20 cellular contexts compared by ENCODE assay signal in the genomic region with DNA sequence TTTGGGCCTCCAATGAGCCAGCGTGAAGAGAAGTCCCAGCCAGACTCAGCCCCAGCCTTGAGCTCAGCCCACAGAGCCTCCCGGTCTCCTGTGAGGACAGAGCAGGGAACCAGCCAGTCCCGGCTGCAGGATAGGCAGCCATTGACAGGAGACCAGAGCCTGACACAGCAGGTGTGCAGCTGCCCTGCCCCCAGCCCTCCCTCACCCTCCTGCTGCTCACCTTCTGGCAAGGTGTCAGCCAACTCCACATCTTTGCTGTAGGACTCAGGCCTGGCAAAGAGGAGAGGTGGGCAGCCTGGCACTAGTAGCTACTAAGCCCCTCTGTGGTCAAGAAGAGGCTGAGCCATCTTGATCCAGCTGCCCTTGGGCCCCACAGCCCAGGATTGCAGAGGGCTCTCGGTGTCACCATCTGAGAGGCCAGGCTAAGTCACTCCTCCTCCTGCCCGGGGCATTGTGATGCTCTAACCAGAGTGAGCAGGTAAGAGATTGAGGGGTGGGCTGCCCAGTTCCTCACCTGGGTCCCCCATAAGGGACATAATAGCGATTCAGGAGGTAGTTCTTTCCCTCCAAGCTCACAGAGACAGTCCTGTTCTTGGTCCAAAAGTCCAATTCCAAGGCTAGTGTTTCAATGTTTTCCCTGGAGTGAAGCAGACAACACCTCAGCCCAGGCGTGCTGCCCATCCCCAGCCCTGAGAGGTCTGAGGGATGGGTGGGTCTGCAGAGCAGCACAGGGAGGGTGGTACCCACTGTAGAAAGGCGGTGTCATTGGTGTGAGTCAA. TPM values are rescaled to one million over a fixed set of nuclear protein-coding genes. Genes with fewer than 3 reads are reported as not detected.
A peak's percentile ranks its signal among the peaks of the same experiment; 100 is the strongest.
DNase-seq lines count a peak whose midpoint lies in the region; ATAC-seq, FAIRE-seq and TF ChIP-seq lines count a peak whose summit lies in the region.
"Had no signal": no experiment of that assay in that cellular context is flagged by ENCODE, and none has a peak within 500 bp of the region (broad histone marks: within the 10 kb centered on the region; RNA-seq: fewer than 3 reads in every experiment).

No MANE protein-coding gene starts in this region.

- POLR2A ChIA-PET in HepG2 (lab: Yijun Ruan, JAX) (interaction anchor here (1.2 to 3.2 kb wide), 4 partner anchors 13 to 40 kb away, joined by 5 to 15 read pairs (median 9); a partner anchor contains a TSS), H1 (lab: Charles Lee; ENCODE audit: partially characterized antibody) (interaction anchor here (0.9 to 16.1 kb wide), 13 partner anchors 11 to 269 kb away, joined by 3 to 271 read pairs (median 4); a partner anchor contains a TSS)

- H3K4ac ChIP-seq in H1 (replicated peaks; ENCODE audit: insufficient read length, low read depth, low read length), result no peak overlapping the region

- H3K23ac ChIP-seq in H1 (ENCODE audit: insufficient read length), result no peak overlapping the region

- H3K14ac ChIP-seq in H1 (ENCODE audit: insufficient read length), result no peak overlapping the region

- H3K36me3 ChIP-seq in HepG2 (replicated peaks in 1 of 2; ENCODE audit: control insufficient read depth in 1 of 2, insufficient read depth in 2 of 2, low read length in 2 of 2), result peaks cover under 1 to 1% of the 10 kb centered on the region in 2 experiments; a peak in 3 of 5 replicates
- no peaks in the 10 kb centered on the region for H3K36me3 ChIP-seq in right lobe of liver
- H3K36me3 ChIP-seq in H1 (ENCODE audit: control insufficient read depth in 2 of 4, insufficient read depth in 4 of 4, low read length in 3 of 4), result peaks cover 0 to 6% (median 1%) of the 10 kb centered on the region in 4 experiments; a peak in 4 of 8 replicates
- peaks cover 0 to 21% (median 12%) of the 10 kb centered on the region in 4 donors for H3K36me3 ChIP-seq in upper lobe of left lung
- H3K36me3 ChIP-seq: SJCRH30 had no signal

- no TSS peak for BruUV-seq in HepG2 (replicated peaks; lab: Mats Ljungman, UMichigan)

- FAIRE-seq in HepG2 (lab: Jason Lieb, UNC) (no peak), H1 (lab: Jason Lieb, UNC) (no peak)

- H3K79me2 ChIP-seq in HepG2 (ENCODE audit: insufficient read depth, low read length), result no peaks in the 10 kb centered on the region
- H3K79me2 ChIP-seq in H1 (ENCODE audit: control insufficient read depth in 1 of 2, insufficient read depth in 2 of 2, low read length in 2 of 2), result no peaks in the 10 kb centered on the region

- no peak overlapping the region for H3K27ac Mint-ChIP-seq in activated T-helper 2 cell treated with anti-CD3 and anti-CD28 coated beads, Interferon-gamma antibody, Interleukin-2, Interleukin-4, amounts not matched to agents 10 μg/mL and 5 μg/mL and 100 μg/mL, durations not matched to agents 14 hours and 24 hours and 36 hours
- H3K27ac Mint-ChIP-seq: activated naive CD8-positive, alpha-beta T cell treated with anti-CD3 and anti-CD28 coated beads, Interleukin-2, amount 10 ng/mL, durations not matched to agents 7 days and 5 days; activated T-helper 1 cell treated with anti-CD3 and anti-CD28 coated beads, Interleukin-12 subunit alpha, Interleukin-12 subunit beta, Interleukin-2, Interleukin-4 antibody, amounts not matched to agents 30 ng/mL and 10 ng/mL and 1 ng/mL, durations not matched to agents 14 hours and 24 hours and 36 hours; CD4-positive, alpha-beta T cell; effector memory CD8-positive, alpha-beta T cell; progenitor cell of endocrine pancreas; stimulated activated naive B cell treated with anti-CD40 and anti-IgM and Interleukin-4, amounts not matched to agents 10 μg/mL and 1 μg/mL and 100 μg/mL, for 72 hours had no signal

- no peaks in the 10 kb centered on the region; the same call in 1 of the 2 replicates for H3K23me2 ChIP-seq in H1 (ENCODE audit: low read depth, low read length)

- no peak for TF ChIP-seq RAD21 in HepG2 (CRISPR knock-in tag; IDR thresholded peaks at IDR 0.05)
- no peak for TF ChIP-seq RAD21 in H1 (IDR thresholded peaks at IDR 0.05 in 1 of 2, conservative IDR thresholded peaks at IDR 0.05 in 1 of 2; ENCODE audit: low read depth in 2 of 2, low read length in 2 of 2)

- ATAC-seq in HepG2 (peak; percentile 9; the same call in 2 of the 3 replicates), right lobe of liver (no peak), upper lobe of left lung (ENCODE audit: low FRiP score in 2 of 2) (no peak), GM21619 (IDR thresholded peaks at IDR 0.05; ENCODE audit: unreplicated experiment) (no peak)
- ATAC-seq: effector memory CD8-positive, alpha-beta T cell; stimulated activated naive B cell treated with anti-CD40 and anti-IgM and Interleukin-4, amounts not matched to agents 10 μg/mL and 1 μg/mL and 100 μg/mL, for 72 hours had no signal

- H3K27me3 ChIP-seq in HepG2 (ENCODE audit: control insufficient read depth in 1 of 2, insufficient read depth in 2 of 2, low read length in 2 of 2) (no peaks in the 10 kb centered on the region), right lobe of liver (no peaks in the 10 kb centered on the region), H1 (replicated peaks in 1 of 4; ENCODE audit: control insufficient read depth in 3 of 4, extremely low read depth in 1 of 4, insufficient read depth in 3 of 4, low read length in 3 of 4) (no peaks in the 10 kb centered on the region), upper lobe of left lung (no peaks in the 10 kb centered on the region)
- H3K27me3 ChIP-seq: SJCRH30 had no signal

- no peaks in the 10 kb centered on the region for H3K9me3 ChIP-seq in HepG2 (ENCODE audit: low read length)
- H3K9me3 ChIP-seq in right lobe of liver, result no peaks in the 10 kb centered on the region
- no peaks in the 10 kb centered on the region for H3K9me3 ChIP-seq in H1 (ENCODE audit: insufficient read depth in 2 of 2, low read depth in 1 of 2, low read length in 1 of 2)
- no peaks in the 10 kb centered on the region for H3K9me3 ChIP-seq in upper lobe of left lung
- H3K9me3 ChIP-seq: SJCRH30 had no signal

- H3K18ac ChIP-seq in H1 (ENCODE audit: extremely low read depth, low read length), result no peak overlapping the region

- H3K4me2 ChIP-seq in HepG2 (ENCODE audit: low read depth, low read length) (peak overlapping the region; percentile 64), H1 (ENCODE audit: insufficient read depth in 1 of 2, low read depth in 2 of 2, low read length in 2 of 2) (no peak overlapping the region)

- CTCF ChIA-PET in HepG2 (lab: Yijun Ruan, JAX; ENCODE audit: low intra/inter-chr PET ratio, low total read pairs), result interaction anchor here (2.3 to 3.6 kb wide), 3 partner anchors 18 to 66 kb away, joined by 7 to 49 read pairs (median 23); a partner anchor contains a TSS
- CTCF ChIA-PET in H1 (lab: Charles Lee; ENCODE audit: partially characterized antibody), result interaction anchor here (1.0 to 8.5 kb wide), 19 partner anchors 9 to 313 kb away, joined by 3 to 89 read pairs (median 11); a partner anchor contains a TSS

- H3K56ac ChIP-seq in H1 (replicated peaks; ENCODE audit: insufficient read length, low read depth, low read length), result no peak overlapping the region

- intact Hi-C loops in HepG2 (cut with micrococcal nuclease; ENCODE audit: unreplicated experiment), result loop anchor here (1.0 kb wide), 1 partner anchor 12 kb away; no protein-coding TSS in a partner anchor
- intact Hi-C loops in right lobe of liver (cut with DNase I), result no loop called here
- intact Hi-C loops in activated T-helper 2 cell treated with anti-CD3 and anti-CD28 coated beads, Interferon-gamma antibody, Interleukin-2, Interleukin-4, amounts not matched to agents 10 μg/mL and 5 μg/mL and 100 μg/mL, durations not matched to agents 14 hours and 24 hours and 36 hours (cut with micrococcal nuclease), result no loop called here

- H2BK15ac ChIP-seq in H1 (ENCODE audit: low read length), result peak overlapping the region; percentile 72; the same call in 1 of the 2 replicates

- DNase-seq in HepG2 (ENCODE audit: low spot score) (peak; percentile 24), right lobe of liver (no peak), NCI-H2196 treated with DMSO at 0.1 percent for 48 hours (lab: John Stamatoyannopoulos, UW; ENCODE audit: unreplicated experiment) (peak; percentile 16), H1 (ENCODE audit: low read depth in 1 of 2, low spot score in 2 of 2) (no peak), upper lobe of left lung (peak; percentile 20 to 43), C1 segment of cervical spinal cord (lab: John Stamatoyannopoulos, UW) (no peak)
- no peak for DNase-seq in activated T-helper 2 cell treated with anti-CD3 and anti-CD28 coated beads, Interferon-gamma antibody, Interleukin-2, Interleukin-4, amounts not matched to agents 10 μg/mL and 5 μg/mL and 100 μg/mL, durations not matched to agents 14 hours and 24 hours and 36 hours (ENCODE audit: low spot score)
- DNase-seq: activated naive CD8-positive, alpha-beta T cell treated with anti-CD3 and anti-CD28 coated beads, Interleukin-2, amount 10 ng/mL, durations not matched to agents 7 days and 5 days; CD4-positive, alpha-beta T cell; effector memory CD8-positive, alpha-beta T cell; KBM-7; NCI-H2081 treated with DMSO at 0.1 percent for 48 hours; SJCRH30; stimulated activated naive B cell treated with anti-CD40 and anti-IgM and Interleukin-4, amounts not matched to agents 10 μg/mL and 1 μg/mL and 100 μg/mL, for 72 hours; T-helper 1 cell had no signal

- TF ChIP-seq POLR2A in HepG2 (IDR thresholded peaks at IDR 0.05; ENCODE audit: insufficient read depth in 1 of 2, low read depth in 2 of 2, low read length in 2 of 2), result no peak
- TF ChIP-seq POLR2A in right lobe of liver (IDR thresholded peaks at IDR 0.05), result no peak
- TF ChIP-seq POLR2A in H1 (IDR thresholded peaks at IDR 0.05; ENCODE audit: control extremely low read depth in 1 of 2, low read depth in 2 of 2, low read length in 2 of 2), result no peak
- no peak for TF ChIP-seq POLR2A in upper lobe of left lung (IDR thresholded peaks at IDR 0.05)

- in situ Hi-C loops in HepG2 (cut with HindIII; ENCODE audit: extremely low pct_ligation_motif_present, low pct_unique_long_range_greater_than_20kb), result no loop called here

- H3K27ac ChIP-seq in HepG2 (ENCODE audit: extremely low read length, insufficient read depth, low read length) (no peak overlapping the region), right lobe of liver (no peak overlapping the region), H1 (ENCODE audit: low read depth, low read length) (no peak overlapping the region), upper lobe of left lung (no peak overlapping the region)
- H3K27ac ChIP-seq: SJCRH30 had no signal

- H2BK120ac ChIP-seq in H1 (replicated peaks; ENCODE audit: low read depth, low read length), result no peak overlapping the region

- TF ChIP-seq EP300 in HepG2 (IDR thresholded peaks at IDR 0.05; ENCODE audit: low read depth in 2 of 2, low read length in 2 of 2) (no peak), HepG2 (CRISPR knock-in tag; IDR thresholded peaks at IDR 0.05; ENCODE audit: borderline replicate concordance) (no peak), H1 (IDR thresholded peaks at IDR 0.05; ENCODE audit: borderline replicate concordance in 1 of 2, low read depth in 2 of 2, low read length in 2 of 2) (no peak), upper lobe of left lung (IDR thresholded peaks at IDR 0.05) (no peak)

- H4K91ac ChIP-seq in H1 (replicated peaks; ENCODE audit: insufficient read length, low read length), result no peak overlapping the region

- no peak overlapping the region for H4K5ac ChIP-seq in H1 (ENCODE audit: insufficient read length, low read depth, low read length)

- H3K9me3 Mint-ChIP-seq in activated T-helper 2 cell treated with anti-CD3 and anti-CD28 coated beads, Interferon-gamma antibody, Interleukin-2, Interleukin-4, amounts not matched to agents 10 μg/mL and 5 μg/mL and 100 μg/mL, durations not matched to agents 14 hours and 24 hours and 36 hours, result no peaks in the 10 kb centered on the region
- H3K9me3 Mint-ChIP-seq: activated naive CD8-positive, alpha-beta T cell treated with anti-CD3 and anti-CD28 coated beads, Interleukin-2, amount 10 ng/mL, durations not matched to agents 7 days and 5 days; activated T-helper 1 cell treated with anti-CD3 and anti-CD28 coated beads, Interleukin-12 subunit alpha, Interleukin-12 subunit beta, Interleukin-2, Interleukin-4 antibody, amounts not matched to agents 30 ng/mL and 10 ng/mL and 1 ng/mL, durations not matched to agents 14 hours and 24 hours and 36 hours; CD4-positive, alpha-beta T cell; effector memory CD8-positive, alpha-beta T cell; stimulated activated naive B cell treated with anti-CD40 and anti-IgM and Interleukin-4, amounts not matched to agents 10 μg/mL and 1 μg/mL and 100 μg/mL, for 72 hours had no signal

- peaks cover 35% of the 10 kb centered on the region for H3K4me1 ChIP-seq in HepG2 (ENCODE audit: insufficient read depth, low read length)
- H3K4me1 ChIP-seq in right lobe of liver, result peaks cover 0 to 9% (median 0%) of the 10 kb centered on the region in 4 donors
- peaks cover 0 to 27% (median 22%) of the 10 kb centered on the region in 4 experiments; a peak in 6 of 7 replicates for H3K4me1 ChIP-seq in H1 (replicated peaks in 1 of 4; ENCODE audit: control insufficient read depth in 3 of 4, insufficient read depth in 4 of 4, low read length in 3 of 4)
- peaks cover 5 to 15% (median 11%) of the 10 kb centered on the region in 4 donors for H3K4me1 ChIP-seq in upper lobe of left lung
- H3K4me1 ChIP-seq: SJCRH30 had no signal

- no peak overlapping the region for H4K8ac ChIP-seq in H1 (ENCODE audit: extremely low read depth, insufficient read depth, low read length)

- no peaks in the 10 kb centered on the region for H3K79me1 ChIP-seq in H1 (ENCODE audit: low read depth, low read length)

- H2AK5ac ChIP-seq in H1 (ENCODE audit: low read depth, low read length), result no peak overlapping the region

- peak overlapping the region; percentile 39; the same call in 1 of the 2 replicates for H2BK12ac ChIP-seq in H1 (ENCODE audit: low read depth, low read length)

- H3K27me3 Mint-ChIP-seq in activated T-helper 2 cell treated with anti-CD3 and anti-CD28 coated beads, Interferon-gamma antibody, Interleukin-2, Interleukin-4, amounts not matched to agents 10 μg/mL and 5 μg/mL and 100 μg/mL, durations not matched to agents 14 hours and 24 hours and 36 hours (ENCODE audit: low read depth), result no peaks in the 10 kb centered on the region
- H3K27me3 Mint-ChIP-seq: activated naive CD8-positive, alpha-beta T cell treated with anti-CD3 and anti-CD28 coated beads, Interleukin-2, amount 10 ng/mL, durations not matched to agents 7 days and 5 days; CD4-positive, alpha-beta T cell had no signal

- no peak overlapping the region for H3K4me3 Mint-ChIP-seq in activated T-helper 2 cell treated with anti-CD3 and anti-CD28 coated beads, Interferon-gamma antibody, Interleukin-2, Interleukin-4, amounts not matched to agents 10 μg/mL and 5 μg/mL and 100 μg/mL, durations not matched to agents 14 hours and 24 hours and 36 hours (ENCODE audit: low read depth)
- H3K4me3 Mint-ChIP-seq: activated naive CD8-positive, alpha-beta T cell treated with anti-CD3 and anti-CD28 coated beads, Interleukin-2, amount 10 ng/mL, durations not matched to agents 7 days and 5 days; activated T-helper 1 cell treated with anti-CD3 and anti-CD28 coated beads, Interleukin-12 subunit alpha, Interleukin-12 subunit beta, Interleukin-2, Interleukin-4 antibody, amounts not matched to agents 30 ng/mL and 10 ng/mL and 1 ng/mL, durations not matched to agents 14 hours and 24 hours and 36 hours; CD4-positive, alpha-beta T cell; effector memory CD8-positive, alpha-beta T cell; stimulated activated naive B cell treated with anti-CD40 and anti-IgM and Interleukin-4, amounts not matched to agents 10 μg/mL and 1 μg/mL and 100 μg/mL, for 72 hours had no signal

- no peaks in the 10 kb centered on the region for H4K20me1 ChIP-seq in HepG2 (ENCODE audit: insufficient read depth, low read length)
- H4K20me1 ChIP-seq in H1 (replicated peaks in 1 of 2; ENCODE audit: control insufficient read depth in 1 of 2, insufficient read depth in 2 of 2, low read length in 2 of 2), result peaks cover 2 to 6% of the 10 kb centered on the region in 2 experiments

- H2BK5ac ChIP-seq in H1 (ENCODE audit: low read depth, low read length), result no peak overlapping the region

- H3K9ac ChIP-seq in HepG2 (ENCODE audit: insufficient read depth, low read depth, low read length), result no peak overlapping the region
- H3K9ac ChIP-seq in H1 (replicated peaks in 1 of 4; ENCODE audit: extremely low read depth in 1 of 4, low read depth in 3 of 4, low read length in 3 of 4), result no peak overlapping the region

- peak overlapping the region; percentile 67; the same call in 1 of the 2 replicates for H2BK20ac ChIP-seq in H1 (ENCODE audit: low read length)

- H3K4me3 ChIP-seq in HepG2 (replicated peaks in 1 of 3; ENCODE audit: insufficient read depth in 1 of 3, low read depth in 2 of 3, low read length in 3 of 3) (peak overlapping the region in 1 of 3 experiments; percentile 34; a peak in 1 of 6 replicates), right lobe of liver (no peak overlapping the region), H1 (ENCODE audit: extremely low read depth in 1 of 4, insufficient read depth in 2 of 4, low read depth in 3 of 4, low read length in 4 of 4) (no peak overlapping the region), upper lobe of left lung (no peak overlapping the region)
- H3K4me3 ChIP-seq: lung, SJCRH30 had no signal

- 0 out of 2 replicates have a peak, but pooled peaks have one; percentile 1 for TF ChIP-seq CTCF in HepG2 (CRISPR knock-in tag; IDR thresholded peaks at IDR 0.05)
- TF ChIP-seq CTCF in right lobe of liver (IDR thresholded peaks at IDR 0.05), result no peak
- TF ChIP-seq CTCF in H1 (IDR thresholded peaks at IDR 0.05; ENCODE audit: control extremely low read depth in 1 of 3, insufficient read depth in 1 of 3, low read depth in 1 of 3, low read length in 3 of 3), result no peak
- TF ChIP-seq CTCF in upper lobe of left lung (IDR thresholded peaks at IDR 0.05), result no peak

- H2AFZ ChIP-seq in HepG2 (ENCODE audit: low read length) (no peak overlapping the region), H1 (ENCODE audit: low read length) (no peak overlapping the region)

- H3K4me1 Mint-ChIP-seq in activated T-helper 2 cell treated with anti-CD3 and anti-CD28 coated beads, Interferon-gamma antibody, Interleukin-2, Interleukin-4, amounts not matched to agents 10 μg/mL and 5 μg/mL and 100 μg/mL, durations not matched to agents 14 hours and 24 hours and 36 hours (ENCODE audit: low read depth), result peaks cover 3% of the 10 kb centered on the region

- 49% methylated on average over 4 of the region's 8 CpGs for WGBS in HepG2 (ENCODE audit: low lambda C conversion rate)
- WGBS in right lobe of liver (ENCODE audit: insufficient coverage, low coverage, low lambda C conversion rate, missing lambda C conversion rate), result 69% methylated on average over 4 of the region's 8 CpGs
- 88% methylated on average over 8 of the region's 8 CpGs; no CpG with 5 or more reads in 1 of the 2 experiments for WGBS in H1 (ENCODE audit: extremely low coverage in 1 of 2, insufficient coverage in 1 of 2, insufficient read length in 1 of 2, insufficient replicate concordance in 2 of 2, low coverage in 1 of 2, low lambda C conversion rate in 2 of 2, missing lambda C conversion rate in 1 of 2), 2 experiments
- whole genome bisulfite sequencing in upper lobe of left lung, 2 donors, result 55 to 77% methylated on average over 2 to 8 of the region's 8 CpGs

- H3K36me3 Mint-ChIP-seq in activated T-helper 2 cell treated with anti-CD3 and anti-CD28 coated beads, Interferon-gamma antibody, Interleukin-2, Interleukin-4, amounts not matched to agents 10 μg/mL and 5 μg/mL and 100 μg/mL, durations not matched to agents 14 hours and 24 hours and 36 hours (ENCODE audit: low read depth), result no peaks in the 10 kb centered on the region
- H3K36me3 Mint-ChIP-seq: activated naive CD8-positive, alpha-beta T cell treated with anti-CD3 and anti-CD28 coated beads, Interleukin-2, amount 10 ng/mL, durations not matched to agents 7 days and 5 days; stimulated activated naive B cell treated with anti-CD40 and anti-IgM and Interleukin-4, amounts not matched to agents 10 μg/mL and 1 μg/mL and 100 μg/mL, for 72 hours had no signal

RNA-seq across cellular contexts. Expression of a gene that starts 18.6 kb away (rescaled TPM):
- total RNA-seq in HepG2 (2016; rRNA removed; fragmentation: Illumina TruSeq; extraction: Trizol), result 0.46 and 0.86 TPM in 2 replicates
- total RNA-seq in HepG2 (2016; cell fraction: cytosol; rRNA removed; fragmentation: Illumina TruSeq; extraction: Trizol; ENCODE audit: low read depth), result 0.51 and 0.71 TPM in 2 replicates
- total RNA-seq in HepG2 (2016; cell fraction: insoluble cytoplasmic fraction; rRNA removed; fragmentation: Illumina TruSeq; extraction: Trizol), result 0.13 and 1.3 TPM in 2 replicates
- 0.24 and 0.59 TPM in 2 replicates for total RNA-seq in HepG2 (2016; cell fraction: membrane; rRNA removed; fragmentation: Illumina TruSeq; extraction: Trizol)
- total RNA-seq in HepG2 (2016; cell fraction: nucleus; rRNA removed; fragmentation: Illumina TruSeq; extraction: Trizol), result 1.1 and 2.0 TPM in 2 replicates
- polyA plus RNA-seq in HepG2 (2011; rRNA removed), result 0.50 and 0.53 TPM in 2 replicates
- 0.09 and 0.11 TPM in 2 replicates for polyA plus RNA-seq in HepG2 (2011; cell fraction: cytosol; rRNA removed)
- polyA plus RNA-seq in HepG2 (2011; cell fraction: nucleus; rRNA removed), result 2.1 and 2.9 TPM in 2 replicates
- polyA plus RNA-seq in HepG2 (2012), result 0.63 and 1.1 TPM in 2 replicates
- 0.17 and 0.23 TPM in 2 replicates for polyA plus RNA-seq in HepG2 (2016; cell fraction: cytosol; fragmentation: Illumina TruSeq; extraction: Trizol; ENCODE audit: low read depth)
- polyA plus RNA-seq in HepG2 (2016; cell fraction: insoluble cytoplasmic fraction; fragmentation: Illumina TruSeq; extraction: Trizol; ENCODE audit: low read depth), result 0.19 and 0.55 TPM in 2 replicates
- 0.40 and 0.50 TPM in 2 replicates for polyA plus RNA-seq in HepG2 (2016; cell fraction: membrane; fragmentation: Illumina TruSeq; extraction: Trizol; ENCODE audit: low read depth)
- polyA plus RNA-seq in HepG2 (2016; cell fraction: nucleus; fragmentation: Illumina TruSeq; extraction: Trizol; ENCODE audit: insufficient read depth, low read depth), result 2.4 and 2.9 TPM in 2 replicates
- polyA minus RNA-seq in HepG2 (2011; rRNA and poly(A)+ RNA removed; ENCODE audit: low replicate concordance), result 0.76 TPM in 1 of 2 replicates, not detected in the other
- not detected in 2 replicates for polyA minus RNA-seq in HepG2 (2011; cell fraction: cytosol; rRNA and poly(A)+ RNA removed)
- 2.3 and 3.2 TPM in 2 replicates for polyA minus RNA-seq in HepG2 (2011; cell fraction: nucleus; rRNA and poly(A)+ RNA removed)
- 1 to 10 TPM in 4 of 6 experiments, not detected in 2; 2.1 to 5.1 (median 2.9) TPM for total RNA-seq in right lobe of liver
- total RNA-seq in H1 (2021; fragmentation: NEBNext Ultra II Directional; extraction: Animal tissue kit (Norgen Biotek cat#: 25700)), result not detected in 2 replicates
- polyA plus RNA-seq in H1 (2011; rRNA removed), result 0.03 TPM in 1 of 2 replicates, not detected in the other
- polyA plus RNA-seq in H1 (2011; cell fraction: cytosol; rRNA removed), result not detected
- polyA plus RNA-seq in H1 (2011; cell fraction: nucleus; rRNA removed), result 0.20 TPM
- 0.16 to 0.46 TPM (median 0.27 TPM) in 4 replicates for polyA plus RNA-seq in H1 (2012, experiment 1 of 2)
- polyA plus RNA-seq in H1 (2012, experiment 2 of 2), result 0.45 TPM
- polyA plus RNA-seq in H1 (2013, experiment 1 of 2), result not detected
- not detected for polyA plus RNA-seq in H1 (2013, experiment 2 of 2)
- not detected in 2 replicates for polyA minus RNA-seq in H1 (2011; rRNA and poly(A)+ RNA removed)
- not detected for polyA minus RNA-seq in H1 (2011; cell fraction: cytosol; rRNA and poly(A)+ RNA removed)
- not detected for polyA minus RNA-seq in H1 (2011; cell fraction: nucleus; rRNA and poly(A)+ RNA removed)
- total RNA-seq in upper lobe of left lung, result 1 to 10 TPM in 1 of 6 donors, under 1 TPM in 2, not detected in 3; 0.17 to 1.0 (median 0.89) TPM
- total RNA-seq in activated T-helper 2 cell treated with anti-CD3 and anti-CD28 coated beads, Interferon-gamma antibody, Interleukin-2, Interleukin-4, amounts not matched to agents 10 μg/mL and 5 μg/mL and 100 μg/mL, durations not matched to agents 14 hours and 24 hours and 36 hours, result not detected in 2 replicates
- total RNA-seq: activated naive CD8-positive, alpha-beta T cell treated with anti-CD3 and anti-CD28 coated beads, Interleukin-2, amount 10 ng/mL, durations not matched to agents 7 days and 5 days; activated T-helper 1 cell treated with anti-CD3 and anti-CD28 coated beads, Interleukin-12 subunit alpha, Interleukin-12 subunit beta, Interleukin-2, Interleukin-4 antibody, amounts not matched to agents 30 ng/mL and 10 ng/mL and 1 ng/mL, durations not matched to agents 14 hours and 24 hours and 36 hours; CD4-positive, alpha-beta T cell; kidney epithelial cell; progenitor cell of endocrine pancreas; SJCRH30 had no signal

RNA-seq across cellular contexts. Expression of a gene that starts 53.4 kb away (rescaled TPM):
- 9.9 and 13.8 TPM in 2 replicates for total RNA-seq in HepG2 (2016; rRNA removed; fragmentation: Illumina TruSeq; extraction: Trizol)
- 3.6 and 5.0 TPM in 2 replicates for total RNA-seq in HepG2 (2016; cell fraction: cytosol; rRNA removed; fragmentation: Illumina TruSeq; extraction: Trizol; ENCODE audit: low read depth)
- 7.9 and 11.9 TPM in 2 replicates for total RNA-seq in HepG2 (2016; cell fraction: insoluble cytoplasmic fraction; rRNA removed; fragmentation: Illumina TruSeq; extraction: Trizol)
- 7.7 and 8.9 TPM in 2 replicates for total RNA-seq in HepG2 (2016; cell fraction: membrane; rRNA removed; fragmentation: Illumina TruSeq; extraction: Trizol)
- total RNA-seq in HepG2 (2016; cell fraction: nucleus; rRNA removed; fragmentation: Illumina TruSeq; extraction: Trizol), result 12.4 and 22.0 TPM in 2 replicates
- 14.2 and 18.3 TPM in 2 replicates for polyA plus RNA-seq in HepG2 (2011; rRNA removed)
- polyA plus RNA-seq in HepG2 (2011; cell fraction: cytosol; rRNA removed), result 9.1 and 10.7 TPM in 2 replicates
- 57.1 and 61.1 TPM in 2 replicates for polyA plus RNA-seq in HepG2 (2011; cell fraction: nucleus; rRNA removed)
- 7.5 and 8.6 TPM in 2 replicates for polyA plus RNA-seq in HepG2 (2012)
- 1.4 TPM in 2 replicates for polyA plus RNA-seq in HepG2 (2016; cell fraction: cytosol; fragmentation: Illumina TruSeq; extraction: Trizol; ENCODE audit: low read depth)
- polyA plus RNA-seq in HepG2 (2016; cell fraction: insoluble cytoplasmic fraction; fragmentation: Illumina TruSeq; extraction: Trizol; ENCODE audit: low read depth), result 7.3 and 8.6 TPM in 2 replicates
- polyA plus RNA-seq in HepG2 (2016; cell fraction: membrane; fragmentation: Illumina TruSeq; extraction: Trizol; ENCODE audit: low read depth), result 2.1 and 2.9 TPM in 2 replicates
- polyA plus RNA-seq in HepG2 (2016; cell fraction: nucleus; fragmentation: Illumina TruSeq; extraction: Trizol; ENCODE audit: insufficient read depth, low read depth), result 34.7 and 36.2 TPM in 2 replicates
- polyA minus RNA-seq in HepG2 (2011; rRNA and poly(A)+ RNA removed; ENCODE audit: low replicate concordance), result 17.4 and 33.6 TPM in 2 replicates
- polyA minus RNA-seq in HepG2 (2011; cell fraction: cytosol; rRNA and poly(A)+ RNA removed), result 12.5 and 14.8 TPM in 2 replicates
- 33.9 and 34.2 TPM in 2 replicates for polyA minus RNA-seq in HepG2 (2011; cell fraction: nucleus; rRNA and poly(A)+ RNA removed)
- total RNA-seq in right lobe of liver, result 10 to 100 TPM in 1 of 6 experiments, 1 to 10 TPM in 5; 5.4 to 11.7 (median 6.3) TPM
- 74.8 and 74.9 TPM in 2 replicates for total RNA-seq in H1 (2021; fragmentation: NEBNext Ultra II Directional; extraction: Animal tissue kit (Norgen Biotek cat#: 25700))
- polyA plus RNA-seq in H1 (2011; rRNA removed), result 53.9 and 70.6 TPM in 2 replicates
- polyA plus RNA-seq in H1 (2011; cell fraction: cytosol; rRNA removed), result 66.4 TPM
- 211 TPM for polyA plus RNA-seq in H1 (2011; cell fraction: nucleus; rRNA removed)
- 47.2 to 67.0 TPM (median 64.5 TPM) in 4 replicates for polyA plus RNA-seq in H1 (2012, experiment 1 of 2)
- 57.7 TPM for polyA plus RNA-seq in H1 (2012, experiment 2 of 2)
- 44.2 TPM for polyA plus RNA-seq in H1 (2013, experiment 1 of 2)
- 40.0 TPM for polyA plus RNA-seq in H1 (2013, experiment 2 of 2)
- polyA minus RNA-seq in H1 (2011; rRNA and poly(A)+ RNA removed), result 57.0 and 74.3 TPM in 2 replicates
- polyA minus RNA-seq in H1 (2011; cell fraction: cytosol; rRNA and poly(A)+ RNA removed), result 57.3 TPM
- 100 TPM for polyA minus RNA-seq in H1 (2011; cell fraction: nucleus; rRNA and poly(A)+ RNA removed)
- total RNA-seq in upper lobe of left lung, result 100 to 1,000 TPM in 3 of 6 donors, 10 to 100 TPM in 3; 45.5 to 188 (median 100) TPM
- total RNA-seq in activated T-helper 2 cell treated with anti-CD3 and anti-CD28 coated beads, Interferon-gamma antibody, Interleukin-2, Interleukin-4, amounts not matched to agents 10 μg/mL and 5 μg/mL and 100 μg/mL, durations not matched to agents 14 hours and 24 hours and 36 hours, result 2.1 and 2.2 TPM in 2 replicates

Comparison
In these comparisons a context has a peak if more than half of its experiments do, and no peak if none do; other contexts are left out.
1. DNase-seq: peak in HepG2 (single experiment), NCI-H2196 treated with DMSO at 0.1 percent for 48 hours (single experiment) and upper lobe of left lung (2 of 2); none in right lobe of liver (0 of 3), H1 (0 of 2), activated T-helper 2 cell treated with anti-CD3 and anti-CD28 coated beads, Interferon-gamma antibody, Interleukin-2, Interleukin-4, amounts not matched to agents 10 μg/mL and 5 μg/mL and 100 μg/mL, durations not matched to agents 14 hours and 24 hours and 36 hours (single experiment) and C1 segment of cervical spinal cord (0 of 14).